23 cellular contexts compared by ENCODE assay signal in genomic region chr19:52473655-52474350, GRCh38. TPM values are rescaled to one million over a fixed set of nuclear protein-coding genes. Genes with fewer than 3 reads are reported as not detected.
"Had no signal": no experiment of that assay in that cellular context is flagged by ENCODE, and none has a peak within 500 bp of the region (broad histone marks: within the 10 kb centered on the region; RNA-seq: fewer than 3 reads in every experiment).

No MANE protein-coding gene starts in this region.

- H3K36me3 ChIP-seq: colonic mucosa, uterus had no signal

- H3K4me1 ChIP-seq: body of pancreas, colonic mucosa, esophagus muscularis mucosa, left ventricle myocardium inferior, tibial artery, uterus had no signal

- H3K4me3 ChIP-seq: body of pancreas, colonic mucosa, esophagus muscularis mucosa, left ventricle myocardium inferior, tibial artery, uterus had no signal

- DNase-seq: activated B cell treated with CpG ODN at 0.5 μM for 24 hours; activated CD4-positive, alpha-beta T cell treated with anti-CD3 and anti-CD28 coated beads, Interleukin-2, amount 10 ng/mL, durations not matched to agents 24 days and 14 days; activated CD8-positive, alpha-beta memory T cell treated with anti-CD3 and anti-CD28 coated beads, Interleukin-2, amount 50 U/mL, for 4 hours; activated CD8-positive, alpha-beta T cell treated with anti-CD3 and anti-CD28 coated beads, Interleukin-2, amount 10 ng/mL, durations not matched to agents 7 days and 5 days; activated gamma-delta T cell; activated T-cell treated with anti-CD3 and anti-CD28 coated beads, Interleukin-2, amount 50 U/mL, for 72 hours; amniotic stem cell; body of pancreas; central memory CD4-positive, alpha-beta T cell; colonic mucosa; hippocampal formation; left ventricle myocardium inferior; mesenchymal stem cell; natural killer cell; nucleus accumbens; stimulated activated CD4-positive, alpha-beta T cell treated with anti-CD3 and anti-CD28 coated beads, Interleukin-2, amount 100 ng/mL, for 48 hours; stimulated activated naive B cell treated with anti-CD40 and anti-IgM and Interleukin-4, amounts not matched to agents 10 μg/mL and 1 μg/mL and 100 μg/mL, for 72 hours; tibial artery; uterus had no signal

- ATAC-seq: activated CD8-positive, alpha-beta T cell treated with anti-CD3 and anti-CD28 coated beads, Interleukin-2, amount 10 ng/mL, durations not matched to agents 7 days and 5 days; activated naive CD4-positive, alpha-beta T cell treated with anti-CD3 and anti-CD28 coated beads, Interleukin-2, amount 50 U/mL, for 72 hours; activated T-cell treated with anti-CD3 and anti-CD28 coated beads, Interleukin-2, amount 50 U/mL, for 72 hours; body of pancreas; natural killer cell; stimulated activated naive B cell treated with anti-CD40 and anti-IgM and Interleukin-4, amounts not matched to agents 10 μg/mL and 1 μg/mL and 100 μg/mL, for 72 hours had no signal

- H3K27ac ChIP-seq: body of pancreas, colonic mucosa, esophagus muscularis mucosa, left ventricle myocardium inferior, tibial artery, uterus had no signal

- H3K27me3 ChIP-seq: body of pancreas, colonic mucosa, esophagus muscularis mucosa, tibial artery, uterus had no signal

RNA-seq across cellular contexts. Expression of gene ZNF534, which starts 44.9 kb away (rescaled TPM):
- total RNA-seq: activated CD4-positive, alpha-beta T cell treated with anti-CD3 and anti-CD28 coated beads, Interleukin-2, amount 10 ng/mL, durations not matched to agents 24 days and 14 days; activated CD8-positive, alpha-beta T cell treated with anti-CD3 and anti-CD28 coated beads, Interleukin-2, amount 10 ng/mL, durations not matched to agents 7 days and 5 days; activated naive CD4-positive, alpha-beta T cell treated with anti-CD3 and anti-CD28 coated beads, Interleukin-2, amount 50 U/mL, for 72 hours; activated T-cell treated with anti-CD3 and anti-CD28 coated beads, Interleukin-2, amount 50 U/mL, for 72 hours; body of pancreas; fibroblast of villous mesenchyme; kidney epithelial cell had no signal
